Comparison of ENCODE assay signal across 1 cellular context in the genomic region with DNA sequence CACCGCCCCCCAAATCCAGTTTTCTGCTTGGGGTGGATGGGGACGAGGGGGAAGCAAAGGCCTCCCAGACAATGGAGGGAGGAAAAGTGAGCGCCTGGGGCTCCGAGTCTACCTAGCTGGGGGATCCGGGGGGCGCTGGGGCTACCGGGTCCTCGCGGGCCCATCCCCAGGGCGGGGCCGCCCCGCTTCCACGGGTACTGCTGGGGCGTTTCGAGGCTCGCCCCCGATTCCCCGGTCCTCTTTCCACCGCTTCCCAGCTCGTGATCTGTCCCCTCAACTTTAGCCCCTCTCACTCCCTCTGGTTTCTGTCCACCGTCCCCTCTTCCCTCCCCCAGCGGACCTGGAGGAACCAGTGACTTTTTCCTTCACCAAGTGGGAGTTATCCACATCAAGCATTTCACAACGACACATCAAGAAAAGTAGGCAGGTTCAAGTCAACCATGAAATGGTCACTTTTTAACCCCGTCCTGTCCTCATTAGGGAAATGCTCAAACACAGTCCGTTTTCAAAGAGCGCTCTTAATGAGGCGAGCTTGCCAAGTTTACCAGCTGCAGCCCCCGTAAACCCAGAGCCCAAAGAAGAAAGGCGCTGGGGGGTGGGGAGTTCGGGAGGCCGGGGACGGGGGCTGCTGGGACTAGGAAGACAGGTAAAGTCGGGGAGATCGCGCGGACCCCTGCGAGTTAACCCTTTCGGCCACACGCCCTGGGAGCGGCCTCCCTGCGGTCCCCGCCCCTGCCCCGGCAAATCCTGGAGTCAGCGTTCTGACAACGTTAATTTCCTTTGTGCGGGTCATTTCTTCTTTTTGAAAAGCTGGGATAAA.
TF ChIP-seq lines count a peak whose summit lies in the region.

No MANE protein-coding gene starts in this region.

TF ChIP-seq in HEK293, 187 proteins besides CTCF, POLR2A, EP300 and RAD21 (continued from another document and continues in another):
- TF ChIP-seq SCRT2 (tag by site-specific recombination; IDR thresholded peaks at IDR 0.05) (no peak), SETDB1 (IDR thresholded peaks at IDR 0.05; ENCODE audit: insufficient read length, low read length) (no peak), ZNF701 (tag by site-specific recombination; IDR thresholded peaks at IDR 0.05) (no peak), ZBTB26 (tag by site-specific recombination; optimal IDR thresholded peaks at IDR 0.05) (peak; percentile 63), ZNF114 (tag by site-specific recombination; IDR thresholded peaks at IDR 0.05) (no peak), ZBTB48 (tag by site-specific recombination; IDR thresholded peaks at IDR 0.05) (0 out of 2 replicates have a peak, but pooled peaks have one; percentile 36), ZNF366 (tag by site-specific recombination; conservative IDR thresholded peaks at IDR 0.05) (peak; percentile 63), ZNF140 (tag by site-specific recombination; IDR thresholded peaks at IDR 0.05) (no peak), ZFP41 (tag by site-specific recombination; IDR thresholded peaks at IDR 0.05; ENCODE audit: borderline replicate concordance) (no peak), ZBTB17 (tag by site-specific recombination; IDR thresholded peaks at IDR 0.05) (no peak), ZNF654 (tag by site-specific recombination; IDR thresholded peaks at IDR 0.05; ENCODE audit: low read depth) (no peak), PRDM4 (tag by site-specific recombination; IDR thresholded peaks at IDR 0.05) (no peak), ZNF311 (tag by site-specific recombination; IDR thresholded peaks at IDR 0.05; ENCODE audit: borderline replicate concordance) (no peak), ZNF501 (tag by site-specific recombination; IDR thresholded peaks at IDR 0.05) (0 out of 2 replicates have a peak, but pooled peaks have one; percentile 17), ZNF398 (tag by site-specific recombination; IDR thresholded peaks at IDR 0.05) (no peak; the same call in 1 of the 2 replicates), ZBTB20 (tag by site-specific recombination; IDR thresholded peaks at IDR 0.05) (peak; percentile 42; the same call in 1 of the 2 replicates), ZNF221 (tag by site-specific recombination; IDR thresholded peaks at IDR 0.05; ENCODE audit: borderline replicate concordance) (no peak), PBX3 (CRISPR knock-in tag; IDR thresholded peaks at IDR 0.05) (no peak), ZNF155 (tag by site-specific recombination; IDR thresholded peaks at IDR 0.05) (no peak), ZNF10 (tag by site-specific recombination; IDR thresholded peaks at IDR 0.05) (0 out of 2 replicates have a peak, but pooled peaks have one; percentile 37), ZNF280D (tag by site-specific recombination; IDR thresholded peaks at IDR 0.05) (no peak)
- TF ChIP-seq, protein P1, sequence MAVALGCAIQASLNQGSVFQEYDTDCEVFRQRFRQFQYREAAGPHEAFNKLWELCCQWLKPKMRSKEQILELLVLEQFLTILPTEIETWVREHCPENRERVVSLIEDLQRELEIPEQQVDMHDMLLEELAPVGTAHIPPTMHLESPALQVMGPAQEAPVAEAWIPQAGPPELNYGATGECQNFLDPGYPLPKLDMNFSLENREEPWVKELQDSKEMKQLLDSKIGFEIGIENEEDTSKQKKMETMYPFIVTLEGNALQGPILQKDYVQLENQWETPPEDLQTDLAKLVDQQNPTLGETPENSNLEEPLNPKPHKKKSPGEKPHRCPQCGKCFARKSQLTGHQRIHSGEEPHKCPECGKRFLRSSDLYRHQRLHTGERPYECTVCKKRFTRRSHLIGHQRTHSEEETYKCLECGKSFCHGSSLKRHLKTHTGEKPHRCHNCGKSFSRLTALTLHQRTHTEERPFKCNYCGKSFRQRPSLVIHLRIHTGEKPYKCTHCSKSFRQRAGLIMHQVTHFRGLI (tag by site-specific recombination; IDR thresholded peaks at IDR 0.05) = 0 out of 2 replicates have a peak, but pooled peaks have one; percentile 4
- TF ChIP-seq, protein P2, sequence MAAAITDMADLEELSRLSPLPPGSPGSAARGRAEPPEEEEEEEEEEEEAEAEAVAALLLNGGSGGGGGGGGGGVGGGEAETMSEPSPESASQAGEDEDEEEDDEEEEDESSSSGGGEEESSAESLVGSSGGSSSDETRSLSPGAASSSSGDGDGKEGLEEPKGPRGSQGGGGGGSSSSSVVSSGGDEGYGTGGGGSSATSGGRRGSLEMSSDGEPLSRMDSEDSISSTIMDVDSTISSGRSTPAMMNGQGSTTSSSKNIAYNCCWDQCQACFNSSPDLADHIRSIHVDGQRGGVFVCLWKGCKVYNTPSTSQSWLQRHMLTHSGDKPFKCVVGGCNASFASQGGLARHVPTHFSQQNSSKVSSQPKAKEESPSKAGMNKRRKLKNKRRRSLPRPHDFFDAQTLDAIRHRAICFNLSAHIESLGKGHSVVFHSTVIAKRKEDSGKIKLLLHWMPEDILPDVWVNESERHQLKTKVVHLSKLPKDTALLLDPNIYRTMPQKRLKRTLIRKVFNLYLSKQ (tag by site-specific recombination; IDR thresholded peaks at IDR 0.05; ENCODE audit: borderline replicate concordance) = no peak
- TF ChIP-seq, protein P3, sequence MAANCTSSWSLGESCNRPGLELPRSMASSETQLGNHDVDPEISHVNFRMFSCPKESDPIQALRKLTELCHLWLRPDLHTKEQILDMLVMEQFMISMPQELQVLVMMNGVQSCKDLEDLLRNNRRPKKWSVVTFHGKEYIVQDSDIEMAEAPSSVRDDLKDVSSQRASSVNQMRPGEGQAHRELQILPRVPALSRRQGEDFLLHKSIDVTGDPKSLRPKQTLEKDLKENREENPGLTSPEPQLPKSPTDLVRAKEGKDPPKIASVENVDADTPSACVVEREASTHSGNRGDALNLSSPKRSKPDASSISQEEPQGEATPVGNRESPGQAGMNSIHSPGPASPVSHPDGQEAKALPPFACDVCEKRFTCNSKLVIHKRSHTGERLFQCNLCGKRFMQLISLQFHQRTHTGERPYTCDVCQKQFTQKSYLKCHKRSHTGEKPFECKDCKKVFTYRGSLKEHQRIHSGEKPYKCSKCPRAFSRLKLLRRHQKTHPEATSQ (tag by site-specific recombination; IDR thresholded peaks at IDR 0.05) = no peak
- TF ChIP-seq, protein P4, sequence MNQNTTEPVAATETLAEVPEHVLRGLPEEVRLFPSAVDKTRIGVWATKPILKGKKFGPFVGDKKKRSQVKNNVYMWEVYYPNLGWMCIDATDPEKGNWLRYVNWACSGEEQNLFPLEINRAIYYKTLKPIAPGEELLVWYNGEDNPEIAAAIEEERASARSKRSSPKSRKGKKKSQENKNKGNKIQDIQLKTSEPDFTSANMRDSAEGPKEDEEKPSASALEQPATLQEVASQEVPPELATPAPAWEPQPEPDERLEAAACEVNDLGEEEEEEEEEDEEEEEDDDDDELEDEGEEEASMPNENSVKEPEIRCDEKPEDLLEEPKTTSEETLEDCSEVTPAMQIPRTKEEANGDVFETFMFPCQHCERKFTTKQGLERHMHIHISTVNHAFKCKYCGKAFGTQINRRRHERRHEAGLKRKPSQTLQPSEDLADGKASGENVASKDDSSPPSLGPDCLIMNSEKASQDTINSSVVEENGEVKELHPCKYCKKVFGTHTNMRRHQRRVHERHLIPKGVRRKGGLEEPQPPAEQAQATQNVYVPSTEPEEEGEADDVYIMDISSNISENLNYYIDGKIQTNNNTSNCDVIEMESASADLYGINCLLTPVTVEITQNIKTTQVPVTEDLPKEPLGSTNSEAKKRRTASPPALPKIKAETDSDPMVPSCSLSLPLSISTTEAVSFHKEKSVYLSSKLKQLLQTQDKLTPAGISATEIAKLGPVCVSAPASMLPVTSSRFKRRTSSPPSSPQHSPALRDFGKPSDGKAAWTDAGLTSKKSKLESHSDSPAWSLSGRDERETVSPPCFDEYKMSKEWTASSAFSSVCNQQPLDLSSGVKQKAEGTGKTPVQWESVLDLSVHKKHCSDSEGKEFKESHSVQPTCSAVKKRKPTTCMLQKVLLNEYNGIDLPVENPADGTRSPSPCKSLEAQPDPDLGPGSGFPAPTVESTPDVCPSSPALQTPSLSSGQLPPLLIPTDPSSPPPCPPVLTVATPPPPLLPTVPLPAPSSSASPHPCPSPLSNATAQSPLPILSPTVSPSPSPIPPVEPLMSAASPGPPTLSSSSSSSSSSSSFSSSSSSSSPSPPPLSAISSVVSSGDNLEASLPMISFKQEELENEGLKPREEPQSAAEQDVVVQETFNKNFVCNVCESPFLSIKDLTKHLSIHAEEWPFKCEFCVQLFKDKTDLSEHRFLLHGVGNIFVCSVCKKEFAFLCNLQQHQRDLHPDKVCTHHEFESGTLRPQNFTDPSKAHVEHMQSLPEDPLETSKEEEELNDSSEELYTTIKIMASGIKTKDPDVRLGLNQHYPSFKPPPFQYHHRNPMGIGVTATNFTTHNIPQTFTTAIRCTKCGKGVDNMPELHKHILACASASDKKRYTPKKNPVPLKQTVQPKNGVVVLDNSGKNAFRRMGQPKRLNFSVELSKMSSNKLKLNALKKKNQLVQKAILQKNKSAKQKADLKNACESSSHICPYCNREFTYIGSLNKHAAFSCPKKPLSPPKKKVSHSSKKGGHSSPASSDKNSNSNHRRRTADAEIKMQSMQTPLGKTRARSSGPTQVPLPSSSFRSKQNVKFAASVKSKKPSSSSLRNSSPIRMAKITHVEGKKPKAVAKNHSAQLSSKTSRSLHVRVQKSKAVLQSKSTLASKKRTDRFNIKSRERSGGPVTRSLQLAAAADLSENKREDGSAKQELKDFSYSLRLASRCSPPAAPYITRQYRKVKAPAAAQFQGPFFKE (tag by site-specific recombination; IDR thresholded peaks at IDR 0.05; ENCODE audit: borderline replicate concordance) = no peak
